ENCODE assay signal across 25 cellular contexts in genomic region chr16:22751685-22752084, GRCh38.
"Had no signal": no experiment of that assay in that cellular context is flagged by ENCODE, and none has a peak within 500 bp of the region (broad histone marks: within the 10 kb centered on the region; RNA-seq: fewer than 3 reads in every experiment).

No MANE protein-coding gene starts in this region.

- DNase-seq: kidney; left colon; left lung; lower lobe of right lung; mammary epithelial cell; mesenchymal stem cell; naive thymus-derived CD8-positive, alpha-beta T cell; nucleus accumbens; psoas muscle; right lobe of liver; stimulated activated CD4-positive, alpha-beta T cell treated with anti-CD3 and anti-CD28 coated beads, Interleukin-12 subunit alpha, Interleukin-12 subunit beta, amount 100 ng/mL, for 4 hours; stimulated activated CD4-positive, alpha-beta T cell treated with anti-CD3 and anti-CD28 coated beads, Interleukin-15, amount 100 ng/mL, for 24 hours; stimulated activated CD4-positive, alpha-beta T cell treated with anti-CD3 and anti-CD28 coated beads, Interleukin-2, amount 100 ng/mL, for 24 hours; stimulated activated CD4-positive, alpha-beta T cell treated with anti-CD3 and anti-CD28 coated beads, Interleukin-4, amount 100 ng/mL, for 1 hour; stimulated activated naive B cell treated with anti-CD40 and anti-IgM and Interleukin-4, amounts not matched to agents 10 μg/mL and 1 μg/mL and 100 μg/mL, for 72 hours; stimulated activated naive CD8-positive, alpha-beta T cell treated with anti-CD3 and anti-CD28 coated beads, Interleukin-15, Interleukin-2, amounts not matched to agents 100 U/mL and 50 U/mL, for 24 hours; stomach; tibial artery; trophoblast cell; upper lobe of right lung had no signal

- H3K27me3 ChIP-seq: right lobe of liver, suprapubic skin, tibial artery, upper lobe of right lung had no signal

- FAIRE-seq: islet of Langerhans, kidney, urothelium cell line had no signal

- H3K9me3 ChIP-seq: lower lobe of right lung, suprapubic skin, thoracic aorta, tibial artery, upper lobe of right lung had no signal

- H3K27ac Mint-ChIP-seq: naive thymus-derived CD8-positive, alpha-beta T cell; stimulated activated naive B cell treated with anti-CD40 and anti-IgM and Interleukin-4, amounts not matched to agents 10 μg/mL and 1 μg/mL and 100 μg/mL, for 72 hours had no signal

- H3K27ac ChIP-seq: left lung, lower lobe of right lung, parathyroid adenoma, psoas muscle, right lobe of liver, stomach, suprapubic skin, thoracic aorta, tibial artery, upper lobe of right lung had no signal

- H3K79me2 ChIP-seq: parathyroid adenoma had no signal

- H3K4me1 Mint-ChIP-seq: naive thymus-derived CD8-positive, alpha-beta T cell; stimulated activated naive B cell treated with anti-CD40 and anti-IgM and Interleukin-4, amounts not matched to agents 10 μg/mL and 1 μg/mL and 100 μg/mL, for 72 hours had no signal

- H3K4me3 ChIP-seq: left lung, lower lobe of right lung, psoas muscle, right lobe of liver, stomach, suprapubic skin, thoracic aorta, tibial artery, upper lobe of right lung had no signal

- H3K9ac ChIP-seq: parathyroid adenoma had no signal

- H3K4me1 ChIP-seq: left lung, lower lobe of right lung, parathyroid adenoma, psoas muscle, right lobe of liver, stomach, suprapubic skin, tibial artery, upper lobe of right lung had no signal

- H3K36me3 ChIP-seq: left lung, lower lobe of right lung, right lobe of liver, stomach, suprapubic skin, thoracic aorta, tibial artery, upper lobe of right lung had no signal

- H3K4me3 Mint-ChIP-seq: naive thymus-derived CD8-positive, alpha-beta T cell; stimulated activated naive B cell treated with anti-CD40 and anti-IgM and Interleukin-4, amounts not matched to agents 10 μg/mL and 1 μg/mL and 100 μg/mL, for 72 hours had no signal

- H2AFZ ChIP-seq: parathyroid adenoma had no signal

- H3K36me3 Mint-ChIP-seq: naive thymus-derived CD8-positive, alpha-beta T cell; stimulated activated naive B cell treated with anti-CD40 and anti-IgM and Interleukin-4, amounts not matched to agents 10 μg/mL and 1 μg/mL and 100 μg/mL, for 72 hours had no signal
